In genomic region chr9:83920469-83920941, GRCh38 we compare ENCODE assay signal across 7 cellular contexts. TPM values are rescaled to one million over a fixed set of nuclear protein-coding genes. Genes with fewer than 3 reads are reported as not detected.
A peak's percentile ranks its signal among the peaks of the same experiment; 100 is the strongest.
DNase-seq lines count a peak whose midpoint lies in the region; ATAC-seq and TF ChIP-seq lines count a peak whose summit lies in the region.

No MANE protein-coding gene starts in this region.

- H3K27me3 ChIP-seq in HUES48 (ENCODE audit: control insufficient read depth, insufficient read depth, low read length) (no peaks in the 10 kb centered on the region), esophagus (ENCODE audit: control insufficient read depth in 1 of 2, insufficient read depth in 2 of 2, low read length in 2 of 2) (no peaks in the 10 kb centered on the region), muscle layer of duodenum (ENCODE audit: low read depth, low read length) (no peaks in the 10 kb centered on the region), aorta (ENCODE audit: control insufficient read depth in 1 of 2, insufficient read depth in 2 of 2, low read length in 1 of 2) (no peaks in the 10 kb centered on the region)

- WGBS in esophagus, 2 donors = 2 to 3% methylated on average over 17 of the region's 17 CpGs
- 3 to 4% methylated on average over 17 of the region's 17 CpGs for WGBS in aorta, 2 donors

- intact Hi-C loops in aorta (cut with DNase I) = loop anchor here in 1 of 2 donors (5.0 kb wide), 2 partner anchors 62 to 213 kb away; partner anchors contain the start of genes HNRNPK, RMI1 and UBQLN1

- H3K27ac ChIP-seq in HUES48 (ENCODE audit: low read depth, low read length) (peak overlapping the region; percentile 92), SK-N-MC (no peak overlapping the region), esophagus (ENCODE audit: low read depth in 2 of 2, low read length in 1 of 2) (peak overlapping the region; percentile 89 to 92), muscle layer of duodenum (ENCODE audit: low read length) (peak overlapping the region; percentile 35), aorta (ENCODE audit: low read depth in 1 of 2, low read length in 2 of 2) (peak overlapping the region; percentile 20 to 43)

- H3K9ac ChIP-seq in HUES48 (ENCODE audit: low read depth, low read length) (peak overlapping the region; percentile 74), SK-N-MC (ENCODE audit: insufficient read length) (peak overlapping the region; percentile 80)

- DNase-seq in GM10248 (ENCODE audit: extremely low spot score) = peak; percentile 53
- DNase-seq in SK-N-MC (ENCODE audit: low read depth, low spot score) = no peak
- DNase-seq in aorta = no peak

- H3K4me1 ChIP-seq in HUES48 (ENCODE audit: control insufficient read depth, insufficient read depth, low read length) (peaks cover 3% of the 10 kb centered on the region; the same call in 1 of the 2 replicates), esophagus (ENCODE audit: control insufficient read depth in 2 of 2, insufficient read depth in 2 of 2, low read length in 1 of 2) (no peaks in the 10 kb centered on the region), muscle layer of duodenum (ENCODE audit: control insufficient read depth in 1 of 2, insufficient read depth in 2 of 2, low read length in 2 of 2) (peaks cover 0 to 3% of the 10 kb centered on the region in 2 donors), aorta (ENCODE audit: control insufficient read depth in 1 of 2, insufficient read depth in 2 of 2, low read length in 2 of 2) (no peaks in the 10 kb centered on the region)

- ATAC-seq in GM21526 (IDR thresholded peaks at IDR 0.05; ENCODE audit: low FRiP score, unreplicated experiment) (peak; percentile 42), aorta (ENCODE audit: low FRiP score) (peak; percentile 51)

- H3K9me3 ChIP-seq in HUES48 (ENCODE audit: control insufficient read depth, insufficient read depth, low read length) (no peaks in the 10 kb centered on the region), SK-N-MC (ENCODE audit: low read depth, low read length) (no peaks in the 10 kb centered on the region), esophagus (ENCODE audit: control insufficient read depth in 2 of 2, insufficient read depth in 1 of 2, low read depth in 1 of 2, low read length in 1 of 2) (no peaks in the 10 kb centered on the region), muscle layer of duodenum (ENCODE audit: control insufficient read depth in 1 of 2, low read length in 2 of 2) (no peaks in the 10 kb centered on the region), aorta (ENCODE audit: control insufficient read depth, low read length) (no peaks in the 10 kb centered on the region)

- TF ChIP-seq CTCF in GM10248 (IDR thresholded peaks at IDR 0.05; ENCODE audit: control extremely low read depth, extremely low read depth, low read depth, missing control alignments) = peak; percentile 48

- CTCF ChIA-PET in GM10248 (lab: Yijun Ruan, JAX) = interaction anchor here (0.7 to 5.1 kb wide), 13 partner anchors 8 to 586 kb away, joined by 3 to 30 read pairs (median 5); partner anchors contain the start of gene UBQLN1

- H3K4me3 ChIP-seq in HUES48 (ENCODE audit: low read depth, low read length) (peak overlapping the region; percentile 59), SK-N-MC (peak overlapping the region; percentile 85), esophagus (ENCODE audit: low read depth in 1 of 2, low read length in 2 of 2) (peak overlapping the region; percentile 74 to 79), muscle layer of duodenum (ENCODE audit: low read depth in 1 of 2, low read length in 2 of 2) (peak overlapping the region; percentile 51 to 68), aorta (ENCODE audit: low read length in 2 of 2) (peak overlapping the region; percentile 85 to 87)

- no peaks in the 10 kb centered on the region for H3K36me3 ChIP-seq in HUES48 (ENCODE audit: control insufficient read depth, insufficient read depth, low read length)
- H3K36me3 ChIP-seq in SK-N-MC (ENCODE audit: insufficient read depth, low read length) = no peaks in the 10 kb centered on the region
- H3K36me3 ChIP-seq in esophagus (ENCODE audit: control insufficient read depth in 2 of 2, insufficient read depth in 2 of 2, low read length in 1 of 2) = no peaks in the 10 kb centered on the region
- no peaks in the 10 kb centered on the region for H3K36me3 ChIP-seq in muscle layer of duodenum (ENCODE audit: control insufficient read depth in 1 of 2, insufficient read depth in 2 of 2, low read length in 2 of 2)
- no peaks in the 10 kb centered on the region for H3K36me3 ChIP-seq in aorta (ENCODE audit: control insufficient read depth in 1 of 2, insufficient read depth in 2 of 2, low read length in 1 of 2)

- POLR2A ChIA-PET in GM10248 (lab: Yijun Ruan, JAX) = no interaction called here

RNA-seq across cellular contexts. Expression of gene KIF27, which starts 0.7 kb away (rescaled TPM):
- polyA plus RNA-seq in esophagus (1 to 10 TPM in 1 of 2 donors, under 1 TPM in 1; 0.76 to 1.2 TPM), aorta (1 to 10 TPM in 1 of 2 donors, under 1 TPM in 1; 0.25 to 1.9 TPM)
- 1 to 10 TPM; 6.8 to 8.0 TPM for total RNA-seq in aorta

RNA-seq across cellular contexts. Expression of gene HNRNPK, which starts 59.5 kb away (rescaled TPM):
- polyA plus RNA-seq in esophagus (100 to 1,000 TPM; 176 to 299 TPM), aorta (100 to 1,000 TPM; 172 to 247 TPM)
- 100 to 1,000 TPM; 369 to 394 TPM for total RNA-seq in aorta
